17 cellular contexts compared by ENCODE assay signal in genomic region chr20:53822534-53822933, GRCh38.
DNase-seq lines count a peak whose midpoint lies in the region; ATAC-seq and TF ChIP-seq lines count a peak whose summit lies in the region.
"Had no signal": no experiment of that assay in that cellular context is flagged by ENCODE, and none has a peak within 500 bp of the region (broad histone marks: within the 10 kb centered on the region; RNA-seq: fewer than 3 reads in every experiment).

No MANE protein-coding gene starts in this region.

- H3K27me3 ChIP-seq in RWPE2 (ENCODE audit: insufficient read depth, poor library complexity, severe bottlenecking) (no peaks in the 10 kb centered on the region), dorsolateral prefrontal cortex (no peaks in the 10 kb centered on the region)
- H3K27me3 ChIP-seq: BLaER1 had no signal

- H3K27me3 Mint-ChIP-seq in activated naive CD4-positive, alpha-beta T cell treated with anti-CD3 and anti-CD28 coated beads, Interleukin-2, amount 50 U/mL, for 24 hours: no peaks in the 10 kb centered on the region
- no peaks in the 10 kb centered on the region for H3K27me3 Mint-ChIP-seq in activated naive CD4-positive, alpha-beta T cell treated with anti-CD3 and anti-CD28 coated beads, Interleukin-2, amount 10 ng/mL, durations not matched to agents 7 days and 5 days
- H3K27me3 Mint-ChIP-seq in stimulated activated memory B cell treated with anti-CD40 and anti-IgM and Interleukin-4, amounts not matched to agents 10 μg/mL and 1 μg/mL and 100 μg/mL, for 72 hours: no peaks in the 10 kb centered on the region
- H3K27me3 Mint-ChIP-seq: B cell had no signal

- no peak overlapping the region for H3K4me3 ChIP-seq in RWPE2 (ENCODE audit: severe bottlenecking)
- H3K4me3 ChIP-seq in dorsolateral prefrontal cortex: no peak overlapping the region
- H3K4me3 ChIP-seq: BLaER1, GM23338 had no signal

- intact Hi-C loops in dorsolateral prefrontal cortex (cut with DNase I): no loop called here

- CTCF ChIA-PET in activated naive CD4-positive, alpha-beta T cell treated with anti-CD3 and anti-CD28 coated beads, Interleukin-2, amount 10 ng/mL, durations not matched to agents 7 days and 5 days (lab: Charles Lee): no interaction called here

- DNase-seq in activated naive CD4-positive, alpha-beta T cell treated with anti-CD3 and anti-CD28 coated beads, Interleukin-2, amount 10 ng/mL, durations not matched to agents 7 days and 5 days: no peak
- DNase-seq in RWPE2 (ENCODE audit: low spot score) (peak; percentile 29), dorsolateral prefrontal cortex (no peak)
- DNase-seq: Caco-2; CD4-positive, CD25-positive, alpha-beta regulatory T cell; DMS153; DND-41; H9 had no signal

- H3K4me1 Mint-ChIP-seq in activated naive CD4-positive, alpha-beta T cell treated with anti-CD3 and anti-CD28 coated beads, Interleukin-2, amount 50 U/mL, for 24 hours: peaks cover 20% of the 10 kb centered on the region
- peaks cover 25% of the 10 kb centered on the region for H3K4me1 Mint-ChIP-seq in activated naive CD4-positive, alpha-beta T cell treated with anti-CD3 and anti-CD28 coated beads, Interleukin-2, amount 10 ng/mL, durations not matched to agents 7 days and 5 days
- H3K4me1 Mint-ChIP-seq in stimulated activated memory B cell treated with anti-CD40 and anti-IgM and Interleukin-4, amounts not matched to agents 10 μg/mL and 1 μg/mL and 100 μg/mL, for 72 hours: peaks cover 18% of the 10 kb centered on the region

- H3K4me3 Mint-ChIP-seq in activated naive CD4-positive, alpha-beta T cell treated with anti-CD3 and anti-CD28 coated beads, Interleukin-2, amount 50 U/mL, for 24 hours: no peak overlapping the region
- H3K4me3 Mint-ChIP-seq in activated naive CD4-positive, alpha-beta T cell treated with anti-CD3 and anti-CD28 coated beads, Interleukin-2, amount 10 ng/mL, durations not matched to agents 7 days and 5 days: no peak overlapping the region
- no peak overlapping the region for H3K4me3 Mint-ChIP-seq in stimulated activated memory B cell treated with anti-CD40 and anti-IgM and Interleukin-4, amounts not matched to agents 10 μg/mL and 1 μg/mL and 100 μg/mL, for 72 hours
- H3K4me3 Mint-ChIP-seq: B cell; CD8-positive, alpha-beta T cell; GM23338; H9 had no signal

- H3K36me3 Mint-ChIP-seq in activated naive CD4-positive, alpha-beta T cell treated with anti-CD3 and anti-CD28 coated beads, Interleukin-2, amount 50 U/mL, for 24 hours: peaks cover 2% of the 10 kb centered on the region
- H3K36me3 Mint-ChIP-seq in activated naive CD4-positive, alpha-beta T cell treated with anti-CD3 and anti-CD28 coated beads, Interleukin-2, amount 10 ng/mL, durations not matched to agents 7 days and 5 days: peaks cover 7% of the 10 kb centered on the region
- H3K36me3 Mint-ChIP-seq in stimulated activated memory B cell treated with anti-CD40 and anti-IgM and Interleukin-4, amounts not matched to agents 10 μg/mL and 1 μg/mL and 100 μg/mL, for 72 hours: no peaks in the 10 kb centered on the region
- H3K36me3 Mint-ChIP-seq: CD4-positive, CD25-positive, alpha-beta regulatory T cell had no signal

- H3K4me1 ChIP-seq in RWPE2 (ENCODE audit: insufficient read depth, poor library complexity, severe bottlenecking): peaks cover 8% of the 10 kb centered on the region

- H3K36me3 ChIP-seq in RWPE2 (ENCODE audit: low read depth): no peaks in the 10 kb centered on the region
- H3K36me3 ChIP-seq: BLaER1 had no signal

- no peak for ATAC-seq in RWPE2 (ENCODE audit: low read depth)
- ATAC-seq in stimulated activated memory B cell treated with anti-CD40 and anti-IgM and Interleukin-4, amounts not matched to agents 10 μg/mL and 1 μg/mL and 100 μg/mL, for 72 hours: no peak
- no peak for ATAC-seq in HG02798 (IDR thresholded peaks at IDR 0.05; ENCODE audit: poor library complexity, unreplicated experiment)
- ATAC-seq: CD8-positive, alpha-beta T cell; GM23338; HCT116 had no signal

- no peak for TF ChIP-seq CTCF in RWPE2 (IDR thresholded peaks at IDR 0.05; ENCODE audit: poor library complexity, severe bottlenecking)
- TF ChIP-seq CTCF in dorsolateral prefrontal cortex (IDR thresholded peaks at IDR 0.05 in 54 of 56, conservative IDR thresholded peaks at IDR 0.05 in 2 of 56; ENCODE audit: low read depth in 1 of 56, partially characterized antibody in 56 of 56): no peak

- peak overlapping the region; percentile 41 for H3K27ac Mint-ChIP-seq in activated naive CD4-positive, alpha-beta T cell treated with anti-CD3 and anti-CD28 coated beads, Interleukin-2, amount 50 U/mL, for 24 hours
- no peak overlapping the region for H3K27ac Mint-ChIP-seq in activated naive CD4-positive, alpha-beta T cell treated with anti-CD3 and anti-CD28 coated beads, Interleukin-2, amount 10 ng/mL, durations not matched to agents 7 days and 5 days
- peak overlapping the region; percentile 19 for H3K27ac Mint-ChIP-seq in stimulated activated memory B cell treated with anti-CD40 and anti-IgM and Interleukin-4, amounts not matched to agents 10 μg/mL and 1 μg/mL and 100 μg/mL, for 72 hours
- H3K27ac Mint-ChIP-seq: B cell; CD8-positive, alpha-beta T cell; GM23338; H9 had no signal

- peaks cover 3% of the 10 kb centered on the region for H3K9me3 ChIP-seq in RWPE2 (ENCODE audit: severe bottlenecking)

- H3K27ac ChIP-seq in RWPE2 (ENCODE audit: poor library complexity, severe bottlenecking): no peak overlapping the region
- no peak overlapping the region for H3K27ac ChIP-seq in dorsolateral prefrontal cortex
- H3K27ac ChIP-seq: BLaER1, C4-2B had no signal

- H3K9me3 Mint-ChIP-seq in activated naive CD4-positive, alpha-beta T cell treated with anti-CD3 and anti-CD28 coated beads, Interleukin-2, amount 50 U/mL, for 24 hours: no peaks in the 10 kb centered on the region
- H3K9me3 Mint-ChIP-seq in activated naive CD4-positive, alpha-beta T cell treated with anti-CD3 and anti-CD28 coated beads, Interleukin-2, amount 10 ng/mL, durations not matched to agents 7 days and 5 days: peaks cover 7% of the 10 kb centered on the region
- no peaks in the 10 kb centered on the region for H3K9me3 Mint-ChIP-seq in stimulated activated memory B cell treated with anti-CD40 and anti-IgM and Interleukin-4, amounts not matched to agents 10 μg/mL and 1 μg/mL and 100 μg/mL, for 72 hours
